In the genomic region with DNA sequence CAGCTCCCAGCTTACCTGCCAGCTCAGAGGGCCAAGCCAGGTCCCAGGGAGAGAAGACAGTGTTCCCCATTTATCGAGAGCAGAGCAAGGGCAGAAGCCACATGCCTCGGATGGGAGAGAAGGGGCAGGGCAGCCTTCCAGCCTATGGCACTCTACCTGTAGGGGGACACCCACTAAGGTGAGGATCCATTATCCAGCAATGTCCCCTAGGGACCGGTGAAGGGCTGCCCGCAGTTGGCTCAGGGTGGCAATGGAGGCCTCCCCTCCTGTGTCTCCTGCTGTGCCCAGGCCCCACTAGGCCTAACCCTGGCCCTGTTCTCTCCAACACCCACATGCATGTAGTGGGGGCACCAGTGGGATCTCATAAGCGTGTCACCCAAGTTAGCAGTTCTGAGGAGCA, we compare ENCODE assay signal across 1 cellular context.
TF ChIP-seq lines count a peak whose summit lies in the region.

No MANE protein-coding gene starts in this region.

TF ChIP-seq in H1, 55 proteins besides CTCF, POLR2A, EP300 and RAD21:
- TF ChIP-seq SP4 (IDR thresholded peaks at IDR 0.05; ENCODE audit: low read length): no peak
- TF ChIP-seq CEBPB (IDR thresholded peaks at IDR 0.05; ENCODE audit: low read depth, low read length): no peak
- TF ChIP-seq, protein P1, sequence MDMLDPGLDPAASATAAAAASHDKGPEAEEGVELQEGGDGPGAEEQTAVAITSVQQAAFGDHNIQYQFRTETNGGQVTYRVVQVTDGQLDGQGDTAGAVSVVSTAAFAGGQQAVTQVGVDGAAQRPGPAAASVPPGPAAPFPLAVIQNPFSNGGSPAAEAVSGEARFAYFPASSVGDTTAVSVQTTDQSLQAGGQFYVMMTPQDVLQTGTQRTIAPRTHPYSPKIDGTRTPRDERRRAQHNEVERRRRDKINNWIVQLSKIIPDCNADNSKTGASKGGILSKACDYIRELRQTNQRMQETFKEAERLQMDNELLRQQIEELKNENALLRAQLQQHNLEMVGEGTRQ (IDR thresholded peaks at IDR 0.05; ENCODE audit: low read length): no peak
- TF ChIP-seq, protein P2, sequence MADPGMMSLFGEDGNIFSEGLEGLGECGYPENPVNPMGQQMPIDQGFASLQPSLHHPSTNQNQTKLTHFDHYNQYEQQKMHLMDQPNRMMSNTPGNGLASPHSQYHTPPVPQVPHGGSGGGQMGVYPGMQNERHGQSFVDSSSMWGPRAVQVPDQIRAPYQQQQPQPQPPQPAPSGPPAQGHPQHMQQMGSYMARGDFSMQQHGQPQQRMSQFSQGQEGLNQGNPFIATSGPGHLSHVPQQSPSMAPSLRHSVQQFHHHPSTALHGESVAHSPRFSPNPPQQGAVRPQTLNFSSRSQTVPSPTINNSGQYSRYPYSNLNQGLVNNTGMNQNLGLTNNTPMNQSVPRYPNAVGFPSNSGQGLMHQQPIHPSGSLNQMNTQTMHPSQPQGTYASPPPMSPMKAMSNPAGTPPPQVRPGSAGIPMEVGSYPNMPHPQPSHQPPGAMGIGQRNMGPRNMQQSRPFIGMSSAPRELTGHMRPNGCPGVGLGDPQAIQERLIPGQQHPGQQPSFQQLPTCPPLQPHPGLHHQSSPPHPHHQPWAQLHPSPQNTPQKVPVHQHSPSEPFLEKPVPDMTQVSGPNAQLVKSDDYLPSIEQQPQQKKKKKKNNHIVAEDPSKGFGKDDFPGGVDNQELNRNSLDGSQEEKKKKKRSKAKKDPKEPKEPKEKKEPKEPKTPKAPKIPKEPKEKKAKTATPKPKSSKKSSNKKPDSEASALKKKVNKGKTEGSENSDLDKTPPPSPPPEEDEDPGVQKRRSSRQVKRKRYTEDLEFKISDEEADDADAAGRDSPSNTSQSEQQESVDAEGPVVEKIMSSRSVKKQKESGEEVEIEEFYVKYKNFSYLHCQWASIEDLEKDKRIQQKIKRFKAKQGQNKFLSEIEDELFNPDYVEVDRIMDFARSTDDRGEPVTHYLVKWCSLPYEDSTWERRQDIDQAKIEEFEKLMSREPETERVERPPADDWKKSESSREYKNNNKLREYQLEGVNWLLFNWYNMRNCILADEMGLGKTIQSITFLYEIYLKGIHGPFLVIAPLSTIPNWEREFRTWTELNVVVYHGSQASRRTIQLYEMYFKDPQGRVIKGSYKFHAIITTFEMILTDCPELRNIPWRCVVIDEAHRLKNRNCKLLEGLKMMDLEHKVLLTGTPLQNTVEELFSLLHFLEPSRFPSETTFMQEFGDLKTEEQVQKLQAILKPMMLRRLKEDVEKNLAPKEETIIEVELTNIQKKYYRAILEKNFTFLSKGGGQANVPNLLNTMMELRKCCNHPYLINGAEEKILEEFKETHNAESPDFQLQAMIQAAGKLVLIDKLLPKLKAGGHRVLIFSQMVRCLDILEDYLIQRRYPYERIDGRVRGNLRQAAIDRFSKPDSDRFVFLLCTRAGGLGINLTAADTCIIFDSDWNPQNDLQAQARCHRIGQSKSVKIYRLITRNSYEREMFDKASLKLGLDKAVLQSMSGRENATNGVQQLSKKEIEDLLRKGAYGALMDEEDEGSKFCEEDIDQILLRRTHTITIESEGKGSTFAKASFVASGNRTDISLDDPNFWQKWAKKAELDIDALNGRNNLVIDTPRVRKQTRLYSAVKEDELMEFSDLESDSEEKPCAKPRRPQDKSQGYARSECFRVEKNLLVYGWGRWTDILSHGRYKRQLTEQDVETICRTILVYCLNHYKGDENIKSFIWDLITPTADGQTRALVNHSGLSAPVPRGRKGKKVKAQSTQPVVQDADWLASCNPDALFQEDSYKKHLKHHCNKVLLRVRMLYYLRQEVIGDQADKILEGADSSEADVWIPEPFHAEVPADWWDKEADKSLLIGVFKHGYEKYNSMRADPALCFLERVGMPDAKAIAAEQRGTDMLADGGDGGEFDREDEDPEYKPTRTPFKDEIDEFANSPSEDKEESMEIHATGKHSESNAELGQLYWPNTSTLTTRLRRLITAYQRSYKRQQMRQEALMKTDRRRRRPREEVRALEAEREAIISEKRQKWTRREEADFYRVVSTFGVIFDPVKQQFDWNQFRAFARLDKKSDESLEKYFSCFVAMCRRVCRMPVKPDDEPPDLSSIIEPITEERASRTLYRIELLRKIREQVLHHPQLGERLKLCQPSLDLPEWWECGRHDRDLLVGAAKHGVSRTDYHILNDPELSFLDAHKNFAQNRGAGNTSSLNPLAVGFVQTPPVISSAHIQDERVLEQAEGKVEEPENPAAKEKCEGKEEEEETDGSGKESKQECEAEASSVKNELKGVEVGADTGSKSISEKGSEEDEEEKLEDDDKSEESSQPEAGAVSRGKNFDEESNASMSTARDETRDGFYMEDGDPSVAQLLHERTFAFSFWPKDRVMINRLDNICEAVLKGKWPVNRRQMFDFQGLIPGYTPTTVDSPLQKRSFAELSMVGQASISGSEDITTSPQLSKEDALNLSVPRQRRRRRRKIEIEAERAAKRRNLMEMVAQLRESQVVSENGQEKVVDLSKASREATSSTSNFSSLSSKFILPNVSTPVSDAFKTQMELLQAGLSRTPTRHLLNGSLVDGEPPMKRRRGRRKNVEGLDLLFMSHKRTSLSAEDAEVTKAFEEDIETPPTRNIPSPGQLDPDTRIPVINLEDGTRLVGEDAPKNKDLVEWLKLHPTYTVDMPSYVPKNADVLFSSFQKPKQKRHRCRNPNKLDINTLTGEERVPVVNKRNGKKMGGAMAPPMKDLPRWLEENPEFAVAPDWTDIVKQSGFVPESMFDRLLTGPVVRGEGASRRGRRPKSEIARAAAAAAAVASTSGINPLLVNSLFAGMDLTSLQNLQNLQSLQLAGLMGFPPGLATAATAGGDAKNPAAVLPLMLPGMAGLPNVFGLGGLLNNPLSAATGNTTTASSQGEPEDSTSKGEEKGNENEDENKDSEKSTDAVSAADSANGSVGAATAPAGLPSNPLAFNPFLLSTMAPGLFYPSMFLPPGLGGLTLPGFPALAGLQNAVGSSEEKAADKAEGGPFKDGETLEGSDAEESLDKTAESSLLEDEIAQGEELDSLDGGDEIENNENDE (IDR thresholded peaks at IDR 0.05; ENCODE audit: insufficient replicate concordance, low read length): no peak
- TF ChIP-seq, protein P3, sequence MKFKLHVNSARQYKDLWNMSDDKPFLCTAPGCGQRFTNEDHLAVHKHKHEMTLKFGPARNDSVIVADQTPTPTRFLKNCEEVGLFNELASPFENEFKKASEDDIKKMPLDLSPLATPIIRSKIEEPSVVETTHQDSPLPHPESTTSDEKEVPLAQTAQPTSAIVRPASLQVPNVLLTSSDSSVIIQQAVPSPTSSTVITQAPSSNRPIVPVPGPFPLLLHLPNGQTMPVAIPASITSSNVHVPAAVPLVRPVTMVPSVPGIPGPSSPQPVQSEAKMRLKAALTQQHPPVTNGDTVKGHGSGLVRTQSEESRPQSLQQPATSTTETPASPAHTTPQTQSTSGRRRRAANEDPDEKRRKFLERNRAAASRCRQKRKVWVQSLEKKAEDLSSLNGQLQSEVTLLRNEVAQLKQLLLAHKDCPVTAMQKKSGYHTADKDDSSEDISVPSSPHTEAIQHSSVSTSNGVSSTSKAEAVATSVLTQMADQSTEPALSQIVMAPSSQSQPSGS (IDR thresholded peaks at IDR 0.05; ENCODE audit: low read length): no peak
- TF ChIP-seq, protein P4, sequence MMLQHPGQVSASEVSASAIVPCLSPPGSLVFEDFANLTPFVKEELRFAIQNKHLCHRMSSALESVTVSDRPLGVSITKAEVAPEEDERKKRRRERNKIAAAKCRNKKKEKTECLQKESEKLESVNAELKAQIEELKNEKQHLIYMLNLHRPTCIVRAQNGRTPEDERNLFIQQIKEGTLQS (IDR thresholded peaks at IDR 0.05; ENCODE audit: insufficient read depth, low read depth, low read length): no peak
- no peak for TF ChIP-seq GTF2F1 (IDR thresholded peaks at IDR 0.05; ENCODE audit: borderline replicate concordance, low read depth, low read length)
- TF ChIP-seq GABPA (IDR thresholded peaks at IDR 0.05; ENCODE audit: borderline replicate concordance, insufficient read depth, low read length): no peak
- TF ChIP-seq CBX8 (IDR thresholded peaks at IDR 0.05; ENCODE audit: borderline replicate concordance, low read depth, low read length): no peak
- TF ChIP-seq ZNF274 (IDR thresholded peaks at IDR 0.05; ENCODE audit: borderline replicate concordance, extremely low read depth, low read length): no peak
- TF ChIP-seq HDAC6 (IDR thresholded peaks at IDR 0.05; ENCODE audit: low read depth, low read length): no peak
